ENCODE assay signal across 1 cellular context in genomic region chr6:159761873-159762680, GRCh38.
TF ChIP-seq lines count a peak whose summit lies in the region.

Gene ACAT2, plus strand, starts transcription at chr6:159762045. Its CDS starts 43 bp downstream, at chr6:159762088.

TF ChIP-seq in HepG2, 621 proteins besides CTCF, POLR2A, EP300 and RAD21 (continued from another document):
- TF ChIP-seq MBD4 (IDR thresholded peaks at IDR 0.05; ENCODE audit: borderline replicate concordance, low read length) (no peak), NR2F2 (IDR thresholded peaks at IDR 0.05; ENCODE audit: borderline replicate concordance, low read depth) (no peak), KDM5A (IDR thresholded peaks at IDR 0.05; ENCODE audit: borderline replicate concordance, low read length) (peak; percentile 76), SAP130 (CRISPR knock-in tag; IDR thresholded peaks at IDR 0.05; ENCODE audit: low read depth) (peak; percentile 96), ATF1 (CRISPR knock-in tag; IDR thresholded peaks at IDR 0.05) (peak; percentile 91), ZFY (CRISPR knock-in tag; IDR thresholded peaks at IDR 0.05) (peak; percentile 94), THAP7 (CRISPR knock-in tag; IDR thresholded peaks at IDR 0.05) (peak; percentile 94; the same call in 1 of the 2 replicates), ZNF138 (CRISPR knock-in tag; IDR thresholded peaks at IDR 0.05; ENCODE audit: low read depth) (no peak), DZIP1 (CRISPR knock-in tag; IDR thresholded peaks at IDR 0.05) (no peak), TIGD3 (CRISPR knock-in tag; IDR thresholded peaks at IDR 0.05; ENCODE audit: borderline replicate concordance) (peak; percentile 25; the same call in 1 of the 2 replicates), ZBTB33 (CRISPR knock-in tag; IDR thresholded peaks at IDR 0.05) (no peak), AGO1 (IDR thresholded peaks at IDR 0.05; ENCODE audit: low read depth, low read length, poor library complexity, severe bottlenecking) (peak; percentile 83), GPBP1L1 (CRISPR knock-in tag; IDR thresholded peaks at IDR 0.05) (no peak), ZBTB43 (CRISPR knock-in tag; conservative IDR thresholded peaks at IDR 0.05) (0 out of 2 replicates have a peak, but pooled peaks have one; percentile 54), STAG1 (CRISPR knock-in tag; IDR thresholded peaks at IDR 0.05) (no peak; the same call in 1 of the 2 replicates), TBX3 (IDR thresholded peaks at IDR 0.05; ENCODE audit: borderline replicate concordance) (no peak), ZNF646 (CRISPR knock-in tag; IDR thresholded peaks at IDR 0.05) (no peak), FIP1L1 (IDR thresholded peaks at IDR 0.05; ENCODE audit: borderline replicate concordance, insufficient read depth, low read depth, low read length) (no peak), PRPF4 (IDR thresholded peaks at IDR 0.05; ENCODE audit: low read depth, low read length, poor library complexity, severe bottlenecking) (no peak), HNRNPL (IDR thresholded peaks at IDR 0.05; ENCODE audit: low read depth, low read length) (no peak), PTBP1 (IDR thresholded peaks at IDR 0.05; ENCODE audit: low read depth, low read length, poor library complexity, severe bottlenecking) (no peak), FOXA3 (CRISPR knock-in tag; IDR thresholded peaks at IDR 0.05) (no peak; the same call in 1 of the 2 replicates), ZBED4 (CRISPR knock-in tag; IDR thresholded peaks at IDR 0.05; ENCODE audit: borderline replicate concordance) (peak; percentile 11; the same call in 1 of the 2 replicates), ATF4 (CRISPR knock-in tag; IDR thresholded peaks at IDR 0.05) (no peak)
TF ChIP-seq in HepG2: peak in this region for 356.
